Comparison of ENCODE assay signal across 20 cellular contexts in genomic region chr20:34600892-34601653, GRCh38. TPM values are rescaled to one million over a fixed set of nuclear protein-coding genes. Genes with fewer than 3 reads are reported as not detected.
DNase-seq lines count a peak whose midpoint lies in the region; ATAC-seq, FAIRE-seq and TF ChIP-seq lines count a peak whose summit lies in the region.
"Had no signal": no experiment of that assay in that cellular context is flagged by ENCODE, and none has a peak within 500 bp of the region (broad histone marks: within the 10 kb centered on the region; RNA-seq: fewer than 3 reads in every experiment).

No MANE protein-coding gene starts in this region.

- TF ChIP-seq POLR2A in adrenal gland (IDR thresholded peaks at IDR 0.05) = no peak

- TF ChIP-seq CTCF in HEK293 (tag by site-specific recombination; IDR thresholded peaks at IDR 0.05) = no peak
- no peak for TF ChIP-seq CTCF in adrenal gland (IDR thresholded peaks at IDR 0.05)
- TF ChIP-seq CTCF in MCF 10A (IDR thresholded peaks at IDR 0.05; ENCODE audit: unreplicated experiment) = no peak

- H3K4me3 ChIP-seq in HEK293 (ENCODE audit: low read depth, low read length) = no peak overlapping the region
- H3K4me3 ChIP-seq in adrenal gland = peak overlapping the region in 1 of 4 donors; percentile 5
- peak overlapping the region in 1 of 2 donors; percentile 10 for H3K4me3 ChIP-seq in stomach smooth muscle (ENCODE audit: low read length in 2 of 2)
- H3K4me3 ChIP-seq: dorsolateral prefrontal cortex, PC-9 had no signal

- BruUV-seq in MCF 10A (replicated peaks; lab: Mats Ljungman, UMichigan) = no TSS peak

- CTCF ChIA-PET in HEK293 (lab: Yijun Ruan, JAX) (no interaction called here), MCF 10A (lab: Yijun Ruan, JAX) (interaction anchor here (0.5 kb wide), 1 partner anchor 59 kb away, joined by 3 read pairs; no protein-coding TSS in a partner anchor)

- no peak overlapping the region for H3K9ac ChIP-seq in stomach smooth muscle (ENCODE audit: low read length in 2 of 2)

- H3K36me3 ChIP-seq in HEK293 (ENCODE audit: control insufficient read depth in 2 of 2, insufficient read depth in 1 of 2, low read length in 2 of 2) (no peaks in the 10 kb centered on the region), adrenal gland (replicated peaks in 1 of 2) (no peaks in the 10 kb centered on the region), stomach smooth muscle (ENCODE audit: control insufficient read depth in 2 of 2, insufficient read depth in 2 of 2, low read length in 2 of 2) (no peaks in the 10 kb centered on the region)

- H3K27ac Mint-ChIP-seq in MCF 10A (ENCODE audit: low read depth, unreplicated experiment) = no peak overlapping the region
- H3K27ac Mint-ChIP-seq: activated CD8-positive, alpha-beta T cell treated with anti-CD3 and anti-CD28 coated beads for 36 hours had no signal

- 38 to 47% (median 46%) methylated on average over 9 of the region's 9 CpGs for WGBS in adrenal gland, 4 donors

- H3K27me3 Mint-ChIP-seq in MCF 10A (ENCODE audit: insufficient read depth, unreplicated experiment) = no peaks in the 10 kb centered on the region
- H3K27me3 Mint-ChIP-seq: activated CD8-positive, alpha-beta T cell treated with anti-CD3 and anti-CD28 coated beads for 36 hours had no signal

- intact Hi-C loops in adrenal gland (cut with DNase I) = no loop called here
- intact Hi-C loops in left colon (cut with DNase I, micrococcal nuclease) = no loop called here
- intact Hi-C loops in MCF 10A (cut with micrococcal nuclease) = no loop called here

- DNase-seq in adrenal gland (peak in 1 of 7 donors; percentile 20), left colon (no peak), urothelium cell line (ENCODE audit: low spot score) (no peak), NCI-H748 (lab: John Stamatoyannopoulos, UW; ENCODE audit: unreplicated experiment) (no peak), MCF 10A (ENCODE audit: unreplicated experiment) (no peak)
- DNase-seq: activated CD8-positive, alpha-beta T cell treated with anti-CD3 and anti-CD28 coated beads for 36 hours; activated gamma-delta T cell treated with Interleukin-2 at 50 U/mL for 16 hours; central memory CD4-positive, alpha-beta T cell; dorsolateral prefrontal cortex; erythroblast; IMR-90; NCI-H146; NCI-H748 treated with DMSO at 0.1 percent for 48 hours; PC-9; stimulated activated CD4-positive, alpha-beta T cell treated with anti-CD3 and anti-CD28 coated beads, Interleukin-12 subunit alpha, Interleukin-12 subunit beta, amount 100 ng/mL, for 4 hours; T-helper 2 cell had no signal

- peaks cover 10% of the 10 kb centered on the region for H3K36me3 Mint-ChIP-seq in MCF 10A (ENCODE audit: insufficient read depth, unreplicated experiment)

- FAIRE-seq in urothelium cell line (lab: Jason Lieb, UNC) = no peak

- H3K27me3 ChIP-seq in adrenal gland (no peaks in the 10 kb centered on the region), stomach smooth muscle (ENCODE audit: control insufficient read depth in 1 of 2, insufficient read depth in 2 of 2, low read length in 2 of 2) (no peaks in the 10 kb centered on the region)
- H3K27me3 ChIP-seq: dorsolateral prefrontal cortex had no signal

- no peaks in the 10 kb centered on the region for H3K4me1 Mint-ChIP-seq in MCF 10A (ENCODE audit: insufficient read depth, unreplicated experiment)

- H3K4me3 Mint-ChIP-seq in MCF 10A (ENCODE audit: unreplicated experiment) = no peak overlapping the region
- H3K4me3 Mint-ChIP-seq: activated CD8-positive, alpha-beta T cell treated with anti-CD3 and anti-CD28 coated beads for 36 hours had no signal

- no peak overlapping the region for H3K27ac ChIP-seq in HEK293 (ENCODE audit: extremely low read depth, low read depth, low read length)
- H3K27ac ChIP-seq in adrenal gland = peak overlapping the region in 3 of 5 donors; percentile 24 to 39 (median 29)
- H3K27ac ChIP-seq in stomach smooth muscle (ENCODE audit: low read length) = peak overlapping the region; percentile 37
- H3K27ac ChIP-seq: PC-9 had no signal

- no peaks in the 10 kb centered on the region for H3K9me3 ChIP-seq in HEK293 (ENCODE audit: control insufficient read depth, insufficient read depth, low read depth, low read length)
- no peaks in the 10 kb centered on the region for H3K9me3 ChIP-seq in adrenal gland (replicated peaks in 1 of 3)
- no peaks in the 10 kb centered on the region for H3K9me3 ChIP-seq in stomach smooth muscle (ENCODE audit: control insufficient read depth in 2 of 2, low read length in 2 of 2)

- H3K4me1 ChIP-seq in HEK293 (ENCODE audit: control insufficient read depth, insufficient read depth, low read length) (0 out of 2 replicates have a peak, but pooled peaks cover 1% of the 10 kb centered on the region), adrenal gland (replicated peaks in 1 of 2) (peaks cover 8 to 23% of the 10 kb centered on the region in 2 donors), stomach smooth muscle (ENCODE audit: control insufficient read depth, insufficient read depth, low read length) (peaks cover 17% of the 10 kb centered on the region)

- ATAC-seq in left colon = peak; percentile 69
- no peak for ATAC-seq in GM21423 (IDR thresholded peaks at IDR 0.05; ENCODE audit: unreplicated experiment)
- ATAC-seq: activated CD8-positive, alpha-beta T cell treated with anti-CD3 and anti-CD28 coated beads for 36 hours; left lobe of liver had no signal

- H3K9me3 Mint-ChIP-seq in MCF 10A (ENCODE audit: unreplicated experiment) = no peaks in the 10 kb centered on the region
- H3K9me3 Mint-ChIP-seq: activated CD8-positive, alpha-beta T cell treated with anti-CD3 and anti-CD28 coated beads for 36 hours had no signal

- POLR2A ChIA-PET in HEK293 (lab: Yijun Ruan, JAX) = no interaction called here
- POLR2A ChIA-PET in MCF 10A (lab: Yijun Ruan, JAX) = interaction anchor here (0.7 to 1.0 kb wide), 2 partner anchors 18 to 23 kb away, joined by 3 to 4 read pairs; no protein-coding TSS in a partner anchor

TF ChIP-seq in HEK293, 187 proteins besides CTCF, POLR2A, EP300 and RAD21:
- TF ChIP-seq ZEB2 (tag by site-specific recombination; IDR thresholded peaks at IDR 0.05) (no peak), ZNF561 (tag by site-specific recombination; IDR thresholded peaks at IDR 0.05; ENCODE audit: borderline replicate concordance) (no peak), ZNF654 (tag by site-specific recombination; IDR thresholded peaks at IDR 0.05; ENCODE audit: low read depth) (no peak), ZSCAN5A (tag by site-specific recombination; IDR thresholded peaks at IDR 0.05) (no peak), PRDM6 (tag by site-specific recombination; IDR thresholded peaks at IDR 0.05) (peak; percentile 48; the same call in 1 of the 2 replicates), REST (tag by site-specific recombination; IDR thresholded peaks at IDR 0.05) (no peak), ZBTB1 (tag by site-specific recombination; IDR thresholded peaks at IDR 0.05) (no peak), SETDB1 (IDR thresholded peaks at IDR 0.05; ENCODE audit: insufficient read length, low read length) (no peak), ZNF529 (tag by site-specific recombination; IDR thresholded peaks at IDR 0.05; ENCODE audit: insufficient replicate concordance) (no peak)

RNA-seq across cellular contexts. Expression of gene MAP1LC3A, which starts 42.6 kb away (rescaled TPM):
- 10 to 100 TPM; 12.6 to 83.3 (median 40.9) TPM for total RNA-seq in adrenal gland
- polyA plus RNA-seq in adrenal gland = 100 to 1,000 TPM in 2 of 3 donors, 1 to 10 TPM in 1; 5.6 to 139 (median 118) TPM
- total RNA-seq in left colon = 10 to 100 TPM; 42.8 to 47.7 TPM
- 10.5 and 10.7 TPM in 2 replicates for total RNA-seq in MCF 10A (2022)
- total RNA-seq: PC-9 had no signal
